Comparison of ENCODE assay signal across 1 cellular context in genomic region chr6:49549691-49550412, GRCh38.
TF ChIP-seq lines count a peak whose summit lies in the region.

No MANE protein-coding gene starts in this region.

TF ChIP-seq in HEK293, 187 proteins besides CTCF, POLR2A, EP300 and RAD21 (continued from another document and continues in another):
- TF ChIP-seq ZNF513 (tag by site-specific recombination; IDR thresholded peaks at IDR 0.05) (no peak), ZNF239 (tag by site-specific recombination; IDR thresholded peaks at IDR 0.05) (no peak), ZNF433 (tag by site-specific recombination; IDR thresholded peaks at IDR 0.05; ENCODE audit: low read depth) (peak; percentile 75), ZNF274 (IDR thresholded peaks at IDR 0.05; ENCODE audit: low read length) (no peak), ZNF274 (tag by site-specific recombination; IDR thresholded peaks at IDR 0.05; ENCODE audit: borderline replicate concordance) (no peak), ZNF311 (tag by site-specific recombination; IDR thresholded peaks at IDR 0.05; ENCODE audit: borderline replicate concordance) (no peak), ZNF23 (tag by site-specific recombination; IDR thresholded peaks at IDR 0.05; ENCODE audit: borderline replicate concordance) (no peak), ZNF518A (tag by site-specific recombination; conservative IDR thresholded peaks at IDR 0.05; ENCODE audit: low read depth) (peak; percentile 90), ZNF223 (tag by site-specific recombination; IDR thresholded peaks at IDR 0.05) (no peak), BCL6B (tag by site-specific recombination; IDR thresholded peaks at IDR 0.05) (0 out of 2 replicates have a peak, but pooled peaks have one; percentile 64), ZNF777 (tag by site-specific recombination; IDR thresholded peaks at IDR 0.05; ENCODE audit: borderline replicate concordance) (no peak), ZNF639 (tag by site-specific recombination; IDR thresholded peaks at IDR 0.05) (no peak), ZNF624 (tag by site-specific recombination; IDR thresholded peaks at IDR 0.05) (no peak), ZNF404 (tag by site-specific recombination; IDR thresholded peaks at IDR 0.05) (0 out of 2 replicates have a peak, but pooled peaks have one; percentile 23), ZNF701 (tag by site-specific recombination; IDR thresholded peaks at IDR 0.05) (no peak), ZNF169 (tag by site-specific recombination; IDR thresholded peaks at IDR 0.05) (no peak), TCF7L2 (IDR thresholded peaks at IDR 0.05; ENCODE audit: borderline replicate concordance, low read depth, low read length) (no peak), ZNF398 (tag by site-specific recombination; IDR thresholded peaks at IDR 0.05) (no peak), ZNF658 (tag by site-specific recombination; IDR thresholded peaks at IDR 0.05) (no peak), ZNF140 (tag by site-specific recombination; IDR thresholded peaks at IDR 0.05) (peak; percentile 73; the same call in 1 of the 2 replicates), ZNF362 (tag by site-specific recombination; IDR thresholded peaks at IDR 0.05) (no peak), TSHZ1 (tag by site-specific recombination; IDR thresholded peaks at IDR 0.05; ENCODE audit: borderline replicate concordance) (no peak), ZNF76 (tag by site-specific recombination; IDR thresholded peaks at IDR 0.05; ENCODE audit: borderline replicate concordance, low read depth) (no peak), ZNF423 (tag by site-specific recombination; IDR thresholded peaks at IDR 0.05) (no peak), HOXA7 (CRISPR knock-in tag; IDR thresholded peaks at IDR 0.05; ENCODE audit: borderline replicate concordance) (no peak), ZNF292 (tag by site-specific recombination; IDR thresholded peaks at IDR 0.05; ENCODE audit: borderline replicate concordance, low read depth) (peak; percentile 69; the same call in 1 of the 2 replicates), MEIS1 (CRISPR knock-in tag; IDR thresholded peaks at IDR 0.05; ENCODE audit: borderline replicate concordance) (no peak), ZNF391 (tag by site-specific recombination; IDR thresholded peaks at IDR 0.05; ENCODE audit: borderline replicate concordance, low read depth) (no peak), ZBTB48 (tag by site-specific recombination; IDR thresholded peaks at IDR 0.05) (no peak), ZNF501 (tag by site-specific recombination; IDR thresholded peaks at IDR 0.05) (no peak), SCRT2 (tag by site-specific recombination; IDR thresholded peaks at IDR 0.05) (no peak), RBAK (tag by site-specific recombination; IDR thresholded peaks at IDR 0.05) (no peak), ZNF670 (tag by site-specific recombination; IDR thresholded peaks at IDR 0.05; ENCODE audit: low read depth) (no peak), MZF1 (tag by site-specific recombination; IDR thresholded peaks at IDR 0.05; ENCODE audit: borderline replicate concordance) (no peak; the same call in 1 of the 2 replicates), ATF2 (tag by site-specific recombination; IDR thresholded peaks at IDR 0.05; ENCODE audit: low read depth) (no peak), ZNF266 (tag by site-specific recombination; IDR thresholded peaks at IDR 0.05; ENCODE audit: low read depth) (peak; percentile 73), KLF7 (tag by site-specific recombination; IDR thresholded peaks at IDR 0.05; ENCODE audit: borderline replicate concordance) (no peak), HOXC10 (CRISPR knock-in tag; IDR thresholded peaks at IDR 0.05) (no peak), ZNF335 (tag by site-specific recombination; conservative IDR thresholded peaks at IDR 0.05) (no peak), KLF10 (tag by site-specific recombination; IDR thresholded peaks at IDR 0.05) (no peak), ZNF133 (tag by site-specific recombination; IDR thresholded peaks at IDR 0.05) (no peak), SETDB1 (IDR thresholded peaks at IDR 0.05; ENCODE audit: insufficient read length, low read length) (no peak), GLI2 (tag by site-specific recombination; IDR thresholded peaks at IDR 0.05; ENCODE audit: borderline replicate concordance, low read depth) (peak; percentile 31; the same call in 1 of the 2 replicates), OVOL3 (tag by site-specific recombination; IDR thresholded peaks at IDR 0.05) (no peak)
